In genomic region chr12:49130151-49131050, GRCh38 we compare ENCODE assay signal across 1 cellular context.
A peak's percentile ranks its signal among the peaks of the same experiment; 100 is the strongest.
TF ChIP-seq lines count a peak whose summit lies in the region.

No MANE protein-coding gene starts in this region.

TF ChIP-seq in WTC11, 78 proteins besides CTCF, POLR2A, EP300 and RAD21 (continued from another document):
- TF ChIP-seq AFF4 (CRISPR knock-in tag; IDR thresholded peaks at IDR 0.05; ENCODE audit: borderline replicate concordance) (0 out of 2 replicates have a peak, but pooled peaks have one; percentile 35), ZNF121 (CRISPR knock-in tag; IDR thresholded peaks at IDR 0.05) (no peak), PRRX2 (CRISPR knock-in tag; IDR thresholded peaks at IDR 0.05) (peak; percentile 5; the same call in 1 of the 2 replicates), E2F1 (CRISPR knock-in tag; IDR thresholded peaks at IDR 0.05) (peak; percentile 84; the same call in 1 of the 2 replicates), NFYB (CRISPR knock-in tag; conservative IDR thresholded peaks at IDR 0.05; ENCODE audit: low read depth) (0 out of 2 replicates have a peak, but pooled peaks have one; percentile 12), ZBTB43 (CRISPR knock-in tag; IDR thresholded peaks at IDR 0.05) (peak; percentile 30; the same call in 1 of the 2 replicates), NR3C1 (CRISPR knock-in tag; conservative IDR thresholded peaks at IDR 0.05; ENCODE audit: low read depth) (no peak), JAZF1 (CRISPR knock-in tag; IDR thresholded peaks at IDR 0.05) (no peak), ZNF317 (CRISPR knock-in tag; IDR thresholded peaks at IDR 0.05; ENCODE audit: borderline replicate concordance, low read depth) (no peak), FOXK1 (CRISPR knock-in tag; IDR thresholded peaks at IDR 0.05) (peak; percentile 54), EMX1 (CRISPR knock-in tag; IDR thresholded peaks at IDR 0.05) (peak; percentile 82), IRF2 (CRISPR knock-in tag; IDR thresholded peaks at IDR 0.05; ENCODE audit: borderline replicate concordance, low read depth) (peak; percentile 81; the same call in 1 of the 2 replicates), MYBL2 (CRISPR knock-in tag; IDR thresholded peaks at IDR 0.05) (peak; percentile 98), CBFB (CRISPR knock-in tag; IDR thresholded peaks at IDR 0.05; ENCODE audit: low read depth) (no peak), NFE2L1 (CRISPR knock-in tag; IDR thresholded peaks at IDR 0.05) (peak; percentile 91), MXD4 (CRISPR knock-in tag; IDR thresholded peaks at IDR 0.05; ENCODE audit: borderline replicate concordance) (no peak), ZNF671 (CRISPR knock-in tag; IDR thresholded peaks at IDR 0.05) (no peak), ZNF396 (CRISPR knock-in tag; IDR thresholded peaks at IDR 0.05; ENCODE audit: borderline replicate concordance) (no peak), FOXP1 (CRISPR knock-in tag; IDR thresholded peaks at IDR 0.05; ENCODE audit: borderline replicate concordance) (peak; percentile 67), RORB (CRISPR knock-in tag; IDR thresholded peaks at IDR 0.05) (no peak), HMGA2 (CRISPR knock-in tag; IDR thresholded peaks at IDR 0.05) (no peak), ZSCAN18 (CRISPR knock-in tag; IDR thresholded peaks at IDR 0.05) (no peak), NR2C2 (CRISPR knock-in tag; IDR thresholded peaks at IDR 0.05) (no peak), PREB (CRISPR knock-in tag; IDR thresholded peaks at IDR 0.05; ENCODE audit: borderline replicate concordance) (0 out of 2 replicates have a peak, but pooled peaks have one; percentile 46), TEAD1 (CRISPR knock-in tag; IDR thresholded peaks at IDR 0.05) (peak; percentile 90), SOX15 (CRISPR knock-in tag; IDR thresholded peaks at IDR 0.05) (no peak), GABPB1 (CRISPR knock-in tag; IDR thresholded peaks at IDR 0.05) (peak; percentile 64; the same call in 1 of the 2 replicates), ZNF232 (CRISPR knock-in tag; IDR thresholded peaks at IDR 0.05) (no peak; the same call in 1 of the 2 replicates), SMAD4 (CRISPR knock-in tag; IDR thresholded peaks at IDR 0.05) (no peak)
- TF ChIP-seq, protein P1, sequence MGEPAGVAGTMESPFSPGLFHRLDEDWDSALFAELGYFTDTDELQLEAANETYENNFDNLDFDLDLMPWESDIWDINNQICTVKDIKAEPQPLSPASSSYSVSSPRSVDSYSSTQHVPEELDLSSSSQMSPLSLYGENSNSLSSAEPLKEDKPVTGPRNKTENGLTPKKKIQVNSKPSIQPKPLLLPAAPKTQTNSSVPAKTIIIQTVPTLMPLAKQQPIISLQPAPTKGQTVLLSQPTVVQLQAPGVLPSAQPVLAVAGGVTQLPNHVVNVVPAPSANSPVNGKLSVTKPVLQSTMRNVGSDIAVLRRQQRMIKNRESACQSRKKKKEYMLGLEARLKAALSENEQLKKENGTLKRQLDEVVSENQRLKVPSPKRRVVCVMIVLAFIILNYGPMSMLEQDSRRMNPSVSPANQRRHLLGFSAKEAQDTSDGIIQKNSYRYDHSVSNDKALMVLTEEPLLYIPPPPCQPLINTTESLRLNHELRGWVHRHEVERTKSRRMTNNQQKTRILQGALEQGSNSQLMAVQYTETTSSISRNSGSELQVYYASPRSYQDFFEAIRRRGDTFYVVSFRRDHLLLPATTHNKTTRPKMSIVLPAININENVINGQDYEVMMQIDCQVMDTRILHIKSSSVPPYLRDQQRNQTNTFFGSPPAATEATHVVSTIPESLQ (CRISPR knock-in tag; IDR thresholded peaks at IDR 0.05): no peak
- TF ChIP-seq, protein P2, sequence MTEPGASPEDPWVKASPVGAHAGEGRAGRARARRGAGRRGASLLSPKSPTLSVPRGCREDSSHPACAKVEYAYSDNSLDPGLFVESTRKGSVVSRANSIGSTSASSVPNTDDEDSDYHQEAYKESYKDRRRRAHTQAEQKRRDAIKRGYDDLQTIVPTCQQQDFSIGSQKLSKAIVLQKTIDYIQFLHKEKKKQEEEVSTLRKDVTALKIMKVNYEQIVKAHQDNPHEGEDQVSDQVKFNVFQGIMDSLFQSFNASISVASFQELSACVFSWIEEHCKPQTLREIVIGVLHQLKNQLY (CRISPR knock-in tag; IDR thresholded peaks at IDR 0.05): no peak
- TF ChIP-seq, protein P3, sequence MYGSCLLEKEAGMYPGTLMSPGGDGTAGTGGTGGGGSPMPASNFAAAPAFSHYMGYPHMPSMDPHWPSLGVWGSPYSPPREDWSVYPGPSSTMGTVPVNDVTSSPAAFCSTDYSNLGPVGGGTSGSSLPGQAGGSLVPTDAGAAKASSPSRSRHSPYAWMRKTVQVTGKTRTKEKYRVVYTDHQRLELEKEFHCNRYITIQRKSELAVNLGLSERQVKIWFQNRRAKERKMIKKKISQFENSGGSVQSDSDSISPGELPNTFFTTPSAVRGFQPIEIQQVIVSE (CRISPR knock-in tag; IDR thresholded peaks at IDR 0.05; ENCODE audit: borderline replicate concordance): 0 out of 2 replicates have a peak, but pooled peaks have one; percentile 28
- TF ChIP-seq, protein P4, sequence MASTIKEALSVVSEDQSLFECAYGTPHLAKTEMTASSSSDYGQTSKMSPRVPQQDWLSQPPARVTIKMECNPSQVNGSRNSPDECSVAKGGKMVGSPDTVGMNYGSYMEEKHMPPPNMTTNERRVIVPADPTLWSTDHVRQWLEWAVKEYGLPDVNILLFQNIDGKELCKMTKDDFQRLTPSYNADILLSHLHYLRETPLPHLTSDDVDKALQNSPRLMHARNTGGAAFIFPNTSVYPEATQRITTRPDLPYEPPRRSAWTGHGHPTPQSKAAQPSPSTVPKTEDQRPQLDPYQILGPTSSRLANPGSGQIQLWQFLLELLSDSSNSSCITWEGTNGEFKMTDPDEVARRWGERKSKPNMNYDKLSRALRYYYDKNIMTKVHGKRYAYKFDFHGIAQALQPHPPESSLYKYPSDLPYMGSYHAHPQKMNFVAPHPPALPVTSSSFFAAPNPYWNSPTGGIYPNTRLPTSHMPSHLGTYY (CRISPR knock-in tag; IDR thresholded peaks at IDR 0.05): no peak; the same call in 1 of the 2 replicates
- TF ChIP-seq, protein P5, sequence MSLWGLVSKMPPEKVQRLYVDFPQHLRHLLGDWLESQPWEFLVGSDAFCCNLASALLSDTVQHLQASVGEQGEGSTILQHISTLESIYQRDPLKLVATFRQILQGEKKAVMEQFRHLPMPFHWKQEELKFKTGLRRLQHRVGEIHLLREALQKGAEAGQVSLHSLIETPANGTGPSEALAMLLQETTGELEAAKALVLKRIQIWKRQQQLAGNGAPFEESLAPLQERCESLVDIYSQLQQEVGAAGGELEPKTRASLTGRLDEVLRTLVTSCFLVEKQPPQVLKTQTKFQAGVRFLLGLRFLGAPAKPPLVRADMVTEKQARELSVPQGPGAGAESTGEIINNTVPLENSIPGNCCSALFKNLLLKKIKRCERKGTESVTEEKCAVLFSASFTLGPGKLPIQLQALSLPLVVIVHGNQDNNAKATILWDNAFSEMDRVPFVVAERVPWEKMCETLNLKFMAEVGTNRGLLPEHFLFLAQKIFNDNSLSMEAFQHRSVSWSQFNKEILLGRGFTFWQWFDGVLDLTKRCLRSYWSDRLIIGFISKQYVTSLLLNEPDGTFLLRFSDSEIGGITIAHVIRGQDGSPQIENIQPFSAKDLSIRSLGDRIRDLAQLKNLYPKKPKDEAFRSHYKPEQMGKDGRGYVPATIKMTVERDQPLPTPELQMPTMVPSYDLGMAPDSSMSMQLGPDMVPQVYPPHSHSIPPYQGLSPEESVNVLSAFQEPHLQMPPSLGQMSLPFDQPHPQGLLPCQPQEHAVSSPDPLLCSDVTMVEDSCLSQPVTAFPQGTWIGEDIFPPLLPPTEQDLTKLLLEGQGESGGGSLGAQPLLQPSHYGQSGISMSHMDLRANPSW (CRISPR knock-in tag; conservative IDR thresholded peaks at IDR 0.05; ENCODE audit: low read depth): no peak
- TF ChIP-seq, protein P6, sequence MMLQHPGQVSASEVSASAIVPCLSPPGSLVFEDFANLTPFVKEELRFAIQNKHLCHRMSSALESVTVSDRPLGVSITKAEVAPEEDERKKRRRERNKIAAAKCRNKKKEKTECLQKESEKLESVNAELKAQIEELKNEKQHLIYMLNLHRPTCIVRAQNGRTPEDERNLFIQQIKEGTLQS (CRISPR knock-in tag; conservative IDR thresholded peaks at IDR 0.05): no peak
- TF ChIP-seq, protein P7, sequence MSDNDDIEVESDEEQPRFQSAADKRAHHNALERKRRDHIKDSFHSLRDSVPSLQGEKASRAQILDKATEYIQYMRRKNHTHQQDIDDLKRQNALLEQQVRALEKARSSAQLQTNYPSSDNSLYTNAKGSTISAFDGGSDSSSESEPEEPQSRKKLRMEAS (CRISPR knock-in tag; IDR thresholded peaks at IDR 0.05): peak; percentile 94
TF ChIP-seq in WTC11: peak in this region for 33.
